ENCODE assay signal across 28 cellular contexts in the genomic region with DNA sequence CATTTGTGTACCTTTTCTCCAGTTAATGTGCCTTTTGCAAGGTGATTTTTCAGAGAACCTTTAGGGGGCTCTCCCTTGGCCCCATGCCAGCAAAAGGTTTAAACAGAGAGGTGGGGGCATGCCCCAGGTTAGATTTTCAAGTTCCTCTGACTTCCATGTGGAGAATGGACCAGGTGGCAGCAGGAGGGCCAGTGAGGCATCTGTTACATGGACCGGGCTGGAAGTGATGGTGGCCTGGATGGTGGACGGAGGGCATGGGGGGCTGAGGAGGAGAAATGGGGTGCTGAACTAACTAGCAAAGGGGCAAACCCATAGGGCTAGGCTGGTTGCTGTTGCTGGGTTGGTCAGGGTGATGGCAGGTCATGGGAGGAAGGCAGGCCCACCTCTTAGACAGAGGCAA. TPM values are rescaled to one million over a fixed set of nuclear protein-coding genes. Genes with fewer than 3 reads are reported as not detected.
"Had no signal": no experiment of that assay in that cellular context is flagged by ENCODE, and none has a peak within 500 bp of the region (broad histone marks: within the 10 kb centered on the region; RNA-seq: fewer than 3 reads in every experiment).

No MANE protein-coding gene starts in this region.

- ATAC-seq: activated naive CD8-positive, alpha-beta T cell treated with anti-CD3 and anti-CD28 coated beads, Interleukin-2, amount 50 U/mL, for 24 hours; activated T-cell treated with anti-CD3 and anti-CD28 coated beads, Interleukin-2, amount 50 U/mL, for 72 hours; PC-3; WTC11 had no signal

- H3K27ac Mint-ChIP-seq: activated CD4-positive, alpha-beta memory T cell treated with anti-CD3 and anti-CD28 coated beads for 36 hours; activated CD4-positive, alpha-beta T cell treated with anti-CD3 and anti-CD28 coated beads, Interleukin-2, amount 10 ng/mL, durations not matched to agents 24 days and 14 days; activated naive CD4-positive, alpha-beta T cell treated with anti-CD3 and anti-CD28 coated beads, Interleukin-2, amount 50 U/mL, for 24 hours; activated naive CD8-positive, alpha-beta T cell treated with anti-CD3 and anti-CD28 coated beads, Interleukin-2, amount 50 U/mL, for 24 hours; activated T-cell treated with anti-CD3 and anti-CD28 coated beads, Interleukin-2, amount 50 U/mL, for 72 hours; activated T-helper 2 cell treated with anti-CD3 and anti-CD28 coated beads, Interferon-gamma antibody, Interleukin-2, Interleukin-4, amounts not matched to agents 10 μg/mL and 5 μg/mL and 100 μg/mL, durations not matched to agents 14 hours and 24 hours and 36 hours; brain; T-helper 1 cell treated with Interleukin-12 subunit alpha and Interleukin-12 subunit beta and Interleukin-4 antibody, amounts not matched to agents 30 μg/mL and 1 μg/mL, for 36 hours; WTC11 had no signal

- H3K9me3 Mint-ChIP-seq: activated CD4-positive, alpha-beta memory T cell treated with anti-CD3 and anti-CD28 coated beads for 36 hours; activated CD4-positive, alpha-beta T cell treated with anti-CD3 and anti-CD28 coated beads, Interleukin-2, amount 10 ng/mL, durations not matched to agents 24 days and 14 days; activated naive CD4-positive, alpha-beta T cell treated with anti-CD3 and anti-CD28 coated beads, Interleukin-2, amount 50 U/mL, for 24 hours; activated naive CD8-positive, alpha-beta T cell treated with anti-CD3 and anti-CD28 coated beads, Interleukin-2, amount 50 U/mL, for 24 hours; activated T-cell treated with anti-CD3 and anti-CD28 coated beads, Interleukin-2, amount 50 U/mL, for 72 hours; activated T-helper 2 cell treated with anti-CD3 and anti-CD28 coated beads, Interferon-gamma antibody, Interleukin-2, Interleukin-4, amounts not matched to agents 10 μg/mL and 5 μg/mL and 100 μg/mL, durations not matched to agents 14 hours and 24 hours and 36 hours; T-helper 1 cell treated with Interleukin-12 subunit alpha and Interleukin-12 subunit beta and Interleukin-4 antibody, amounts not matched to agents 30 μg/mL and 1 μg/mL, for 36 hours had no signal

- DNase-seq: activated CD4-positive, alpha-beta memory T cell treated with anti-CD3 and anti-CD28 coated beads for 36 hours; activated CD4-positive, alpha-beta T cell treated with anti-CD3 and anti-CD28 coated beads, Interleukin-2, amount 10 ng/mL, durations not matched to agents 24 days and 14 days; activated CD4-positive, CD25-positive, alpha-beta regulatory T cell treated with anti-CD3 and anti-CD28 coated beads, Interleukin-2, amount 50 U/mL, for 72 hours; activated CD8-positive, alpha-beta memory T cell treated with anti-CD3 and anti-CD28 coated beads for 24 hours; activated naive CD4-positive, alpha-beta T cell; activated naive CD8-positive, alpha-beta T cell treated with anti-CD3 and anti-CD28 coated beads, Interleukin-2, amount 50 U/mL, for 24 hours; activated T-cell treated with anti-CD3 and anti-CD28 coated beads, Interleukin-2, amount 50 U/mL, for 72 hours; amniotic stem cell; cerebellar nuclear complex; Kasumi-1; KBM-7; NCI-H1105 treated with DMSO at 0.1 percent for 48 hours; NCI-H146; NCI-H1930; NCI-H2171 treated with DMSO at 0.1 percent for 48 hours; NCI-H226; NCI-H526; NCI-H774; PC-3; SHP77 treated with DMSO at 0.1 percent for 48 hours had no signal

- H3K36me3 Mint-ChIP-seq: activated CD4-positive, alpha-beta memory T cell treated with anti-CD3 and anti-CD28 coated beads for 36 hours; activated naive CD4-positive, alpha-beta T cell treated with anti-CD3 and anti-CD28 coated beads, Interleukin-2, amount 50 U/mL, for 24 hours; brain had no signal

RNA-seq across cellular contexts. Expression of a gene that starts 20.7 kb away (rescaled TPM):
- total RNA-seq: activated CD4-positive, alpha-beta memory T cell treated with anti-CD3 and anti-CD28 coated beads for 36 hours; activated CD4-positive, alpha-beta T cell treated with anti-CD3 and anti-CD28 coated beads, Interleukin-2, amount 10 ng/mL, durations not matched to agents 24 days and 14 days; activated T-cell treated with anti-CD3 and anti-CD28 coated beads, Interleukin-2, amount 50 U/mL, for 72 hours; activated T-helper 2 cell treated with anti-CD3 and anti-CD28 coated beads, Interferon-gamma antibody, Interleukin-2, Interleukin-4, amounts not matched to agents 10 μg/mL and 5 μg/mL and 100 μg/mL, durations not matched to agents 14 hours and 24 hours and 36 hours; astrocyte; NCI-H460; PC-3; SK-MEL-5; WTC11 had no signal

RNA-seq across cellular contexts. Expression of a gene that starts 22.7 kb away (rescaled TPM):
- total RNA-seq: activated CD4-positive, alpha-beta memory T cell treated with anti-CD3 and anti-CD28 coated beads for 36 hours; activated CD4-positive, alpha-beta T cell treated with anti-CD3 and anti-CD28 coated beads, Interleukin-2, amount 10 ng/mL, durations not matched to agents 24 days and 14 days; activated T-cell treated with anti-CD3 and anti-CD28 coated beads, Interleukin-2, amount 50 U/mL, for 72 hours; activated T-helper 2 cell treated with anti-CD3 and anti-CD28 coated beads, Interferon-gamma antibody, Interleukin-2, Interleukin-4, amounts not matched to agents 10 μg/mL and 5 μg/mL and 100 μg/mL, durations not matched to agents 14 hours and 24 hours and 36 hours; NCI-H460; SK-MEL-5 had no signal
